In the genomic region with DNA sequence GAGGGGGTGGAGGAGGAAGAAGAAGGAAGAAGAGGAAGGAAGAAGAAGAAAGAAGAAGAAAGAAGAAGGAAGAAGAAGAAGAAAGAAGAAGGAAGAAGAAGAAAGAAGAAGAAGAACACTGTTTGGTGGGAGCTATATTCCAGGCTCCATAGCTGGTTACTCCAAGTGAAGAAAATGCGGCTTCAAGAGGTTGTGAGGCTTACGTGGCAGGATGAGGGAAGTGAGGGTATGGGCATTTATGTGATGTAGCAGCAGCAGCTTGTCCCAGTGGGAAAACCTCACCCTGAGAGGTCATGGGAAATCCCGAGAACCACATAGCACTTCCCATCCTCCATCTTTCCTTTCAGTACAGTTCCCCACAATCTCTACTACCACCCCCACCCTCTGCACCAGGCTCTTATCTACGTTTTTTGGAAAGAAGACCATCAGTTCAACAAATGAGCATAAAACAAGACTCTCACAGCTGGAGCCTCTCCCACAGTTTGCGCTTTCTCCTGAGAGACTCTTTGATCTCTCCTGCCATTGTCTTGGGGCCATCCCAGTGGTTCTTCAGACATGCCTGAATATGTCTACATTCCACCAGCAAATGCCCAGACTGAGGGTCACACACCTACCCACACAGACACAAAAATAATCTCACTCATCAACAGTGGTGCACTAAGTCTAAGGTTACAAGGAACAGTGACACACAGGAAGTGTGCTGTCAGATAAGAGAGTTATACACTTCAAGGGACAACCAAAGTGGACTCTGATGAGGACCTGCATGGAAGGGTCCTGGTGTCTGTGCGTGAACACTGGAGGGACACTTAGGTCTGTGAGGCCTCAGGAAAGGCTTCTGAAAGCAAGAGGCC, we compare ENCODE assay signal across 29 cellular contexts.
DNase-seq lines count a peak whose midpoint lies in the region; ATAC-seq, FAIRE-seq and TF ChIP-seq lines count a peak whose summit lies in the region.
"Had no signal": no experiment of that assay in that cellular context is flagged by ENCODE, and none has a peak within 500 bp of the region (broad histone marks: within the 10 kb centered on the region; RNA-seq: fewer than 3 reads in every experiment).

No MANE protein-coding gene starts in this region.

- TF ChIP-seq CTCF in HFFc6 (IDR thresholded peaks at IDR 0.05): no peak
- no peak for TF ChIP-seq CTCF in RWPE2 (IDR thresholded peaks at IDR 0.05; ENCODE audit: poor library complexity, severe bottlenecking)
- no peak for TF ChIP-seq CTCF in neutrophil (IDR thresholded peaks at IDR 0.05)
- TF ChIP-seq CTCF in Peyer's patch (IDR thresholded peaks at IDR 0.05): no peak

- no peak for TF ChIP-seq POLR2A in Peyer's patch (IDR thresholded peaks at IDR 0.05)

- H3K9me3 Mint-ChIP-seq in HFFc6: no peaks in the 10 kb centered on the region
- H3K9me3 Mint-ChIP-seq: activated T-cell treated with anti-CD3 and anti-CD28 coated beads, Interleukin-2, amount 50 U/mL, for 72 hours; CD8-positive, alpha-beta T cell had no signal

- H3K9me3 ChIP-seq in RWPE2 (ENCODE audit: severe bottlenecking): no peaks in the 10 kb centered on the region
- no peaks in the 10 kb centered on the region for H3K9me3 ChIP-seq in neutrophil
- H3K9me3 ChIP-seq in Peyer's patch: no peaks in the 10 kb centered on the region
- H3K9me3 ChIP-seq: BE2C, body of pancreas, right atrium auricular region, SJSA1, tibial artery had no signal

- peak overlapping the region; percentile 37 for H3K27ac ChIP-seq in RWPE2 (ENCODE audit: poor library complexity, severe bottlenecking)
- peak overlapping the region; percentile 47 for H3K27ac ChIP-seq in epithelial cell of prostate
- peak overlapping the region; percentile 69 for H3K27ac ChIP-seq in neutrophil
- no peak overlapping the region for H3K27ac ChIP-seq in Peyer's patch
- H3K27ac ChIP-seq: body of pancreas, dorsolateral prefrontal cortex, right atrium auricular region, SJSA1, tibial artery had no signal

- H3K27me3 Mint-ChIP-seq in HFFc6 (ENCODE audit: insufficient read depth): peaks cover 2% of the 10 kb centered on the region; the same call in 1 of the 2 replicates

- H3K4me3 ChIP-seq in RWPE2 (ENCODE audit: severe bottlenecking): no peak overlapping the region
- no peak overlapping the region for H3K4me3 ChIP-seq in neutrophil (ENCODE audit: low read depth in 1 of 2, low read length in 1 of 2)
- H3K4me3 ChIP-seq in Peyer's patch: no peak overlapping the region
- H3K4me3 ChIP-seq: body of pancreas, dorsolateral prefrontal cortex, right atrium auricular region, SJSA1, tibial artery had no signal

- no peak for DNase-seq in HFFc6
- no peak for DNase-seq in RWPE2 (ENCODE audit: low spot score)
- DNase-seq in epithelial cell of prostate (ENCODE audit: low read depth, low spot score): peak; percentile 57
- DNase-seq in HTR-8/SVneo (ENCODE audit: insufficient read length, low spot score): no peak
- DNase-seq in NCI-H524 treated with DMSO at 0.1 percent for 48 hours (lab: John Stamatoyannopoulos, UW): no peak
- DNase-seq in stimulated activated naive CD4-positive, alpha-beta T cell (lab: John Stamatoyannopoulos, UW): no peak
- DNase-seq in Peyer's patch: no peak
- DNase-seq: activated CD4-positive, CD25-positive, alpha-beta regulatory T cell; activated naive CD4-positive, alpha-beta T cell; activated T-cell treated with anti-CD3 and anti-CD28 coated beads, Interleukin-2, amount 50 U/mL, for 72 hours; BE2C; body of pancreas; CD8-positive, alpha-beta T cell; cerebellar nuclear complex; dorsolateral prefrontal cortex; hypothalamus; left colon; NCI-H1417; NCI-H2029; NCI-H345; NCI-H82; RPMI8226; stimulated activated CD4-positive, alpha-beta T cell treated with anti-CD3 and anti-CD28 coated beads, Interleukin-2, amount 100 ng/mL, for 48 hours; T1000; tibial artery had no signal

- H3K27me3 ChIP-seq in RWPE2 (ENCODE audit: insufficient read depth, poor library complexity, severe bottlenecking) (no peaks in the 10 kb centered on the region), neutrophil (no peaks in the 10 kb centered on the region), Peyer's patch (no peaks in the 10 kb centered on the region)
- H3K27me3 ChIP-seq: BE2C, body of pancreas, right atrium auricular region, SJSA1, tibial artery had no signal

- no peaks in the 10 kb centered on the region for H3K36me3 Mint-ChIP-seq in HFFc6 (ENCODE audit: low read depth)
- H3K36me3 Mint-ChIP-seq: CD8-positive, alpha-beta T cell had no signal

- peak; percentile 40; the same call in 1 of the 3 replicates for ATAC-seq in RWPE2 (ENCODE audit: low read depth)
- ATAC-seq: activated T-cell treated with anti-CD3 and anti-CD28 coated beads, Interleukin-2, amount 50 U/mL, for 72 hours; body of pancreas; CD8-positive, alpha-beta T cell; left colon had no signal

- no peaks in the 10 kb centered on the region for H3K36me3 ChIP-seq in RWPE2 (ENCODE audit: low read depth)
- H3K36me3 ChIP-seq in neutrophil: no peaks in the 10 kb centered on the region
- no peaks in the 10 kb centered on the region for H3K36me3 ChIP-seq in Peyer's patch
- H3K36me3 ChIP-seq: BE2C, right atrium auricular region, SJSA1, tibial artery had no signal

- H3K4me3 Mint-ChIP-seq in HFFc6: no peak overlapping the region
- H3K4me3 Mint-ChIP-seq: activated T-cell treated with anti-CD3 and anti-CD28 coated beads, Interleukin-2, amount 50 U/mL, for 72 hours; CD8-positive, alpha-beta T cell had no signal

- H3K4me1 ChIP-seq in RWPE2 (ENCODE audit: insufficient read depth, poor library complexity, severe bottlenecking) (peaks cover 10% of the 10 kb centered on the region), neutrophil (ENCODE audit: control insufficient read depth in 1 of 2, insufficient read depth in 1 of 2, low read depth in 1 of 2, low read length in 1 of 2) (peaks cover 0 to 5% of the 10 kb centered on the region in 2 experiments), Peyer's patch (no peaks in the 10 kb centered on the region)
- H3K4me1 ChIP-seq: BE2C, body of pancreas, right atrium auricular region had no signal

- peaks cover 39% of the 10 kb centered on the region for H3K4me1 Mint-ChIP-seq in HFFc6 (ENCODE audit: low read depth)

- peak overlapping the region; percentile 3; the same call in 1 of the 2 replicates for H3K27ac Mint-ChIP-seq in HFFc6
- H3K27ac Mint-ChIP-seq: activated T-cell treated with anti-CD3 and anti-CD28 coated beads, Interleukin-2, amount 50 U/mL, for 72 hours; CD8-positive, alpha-beta T cell had no signal

- no peak for FAIRE-seq in HTR-8/SVneo (lab: Jason Lieb, UNC)
- FAIRE-seq: endometrium had no signal

Comparison
In these comparisons a context has a peak if more than half of its experiments do, and no peak if none do; other contexts are left out.
1. H3K27ac ChIP-seq: peak in RWPE2 (single experiment), epithelial cell of prostate (single experiment) and neutrophil (single experiment); none in Peyer's patch (0 of 4).